8 cellular contexts compared by ENCODE assay signal in the genomic region with DNA sequence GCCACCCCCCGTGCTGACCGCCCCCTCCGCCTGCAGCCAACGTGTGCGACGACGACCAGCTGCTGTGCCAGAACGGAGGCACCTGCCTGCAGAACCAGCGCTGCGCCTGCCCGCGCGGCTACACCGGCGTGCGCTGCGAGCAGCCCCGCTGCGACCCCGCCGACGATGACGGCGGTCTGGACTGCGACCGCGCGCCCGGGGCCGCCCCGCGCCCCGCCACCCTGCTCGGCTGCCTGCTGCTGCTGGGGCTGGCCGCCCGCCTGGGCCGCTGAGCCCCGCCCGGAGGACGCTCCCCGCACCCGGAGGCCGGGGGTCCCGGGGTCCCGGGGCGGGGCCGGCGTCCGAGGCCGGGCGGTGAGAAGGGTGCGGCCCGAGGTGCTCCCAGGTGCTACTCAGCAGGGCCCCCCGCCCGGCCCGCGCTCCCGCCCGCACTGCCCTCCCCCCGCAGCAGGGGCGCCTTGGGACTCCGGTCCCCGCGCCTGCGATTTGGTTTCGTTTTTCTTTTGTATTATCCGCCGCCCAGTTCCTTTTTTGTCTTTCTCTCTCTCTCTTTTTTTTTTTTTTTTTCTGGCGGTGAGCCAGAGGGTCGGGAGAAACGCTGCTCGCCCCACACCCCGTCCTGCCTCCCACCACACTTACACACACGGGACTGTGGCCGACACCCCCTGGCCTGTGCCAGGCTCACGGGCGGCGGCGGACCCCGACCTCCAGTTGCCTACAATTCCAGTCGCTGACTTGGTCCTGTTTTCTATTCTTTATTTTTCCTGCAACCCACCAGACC.
A peak's percentile ranks its signal among the peaks of the same experiment; 100 is the strongest.
DNase-seq lines count a peak whose midpoint lies in the region; ATAC-seq lines count a peak whose summit lies in the region.

No MANE protein-coding gene starts in this region.

- DNase-seq in NCI-H2227 (lab: John Stamatoyannopoulos, UW; ENCODE audit: unreplicated experiment) (peak; percentile 27), NCI-H2227 treated with DMSO at 0.1 percent for 48 hours (lab: John Stamatoyannopoulos, UW) (no peak), NCI-H69 (lab: John Stamatoyannopoulos, UW) (peak; percentile 72), activated gamma-delta T cell treated with Interleukin-2 at 50 U/mL for 16 hours (peak; percentile 44), right cardiac atrium (peak in 2 of 3 donors; percentile 79 to 81)

- H3K4me3 ChIP-seq in right cardiac atrium (ENCODE audit: low read length): peak overlapping the region; percentile 91
- peak overlapping the region; percentile 65 to 76 (median 75) for H3K4me3 ChIP-seq in skeletal muscle tissue (ENCODE audit: low read length in 3 of 3)

- intact Hi-C loops in right cardiac atrium (cut with DNase I): loop anchor here in 1 of 4 donors (2.0 kb wide), 1 partner anchor 77 kb away; no protein-coding TSS in a partner anchor

- no peak overlapping the region for H3K27ac ChIP-seq in right cardiac atrium (ENCODE audit: low read length)
- H3K27ac ChIP-seq in skeletal muscle tissue (ENCODE audit: low read depth, low read length): no peak overlapping the region

- no peaks in the 10 kb centered on the region for H3K36me3 ChIP-seq in skeletal muscle tissue (ENCODE audit: control insufficient read depth in 3 of 3, insufficient read depth in 3 of 3, low read length in 3 of 3)

- no peak for ATAC-seq in right cardiac atrium
- ATAC-seq in HG02642 (IDR thresholded peaks at IDR 0.05; ENCODE audit: poor library complexity, unreplicated experiment): no peak
- ATAC-seq in GM21717 (IDR thresholded peaks at IDR 0.05; ENCODE audit: unreplicated experiment): no peak

- WGBS in right cardiac atrium: under 1% methylated on average over 81 of the region's 81 CpGs

- peak overlapping the region in 1 of 3 donors; percentile 64 for H3K9ac ChIP-seq in skeletal muscle tissue (ENCODE audit: low read depth in 1 of 3, low read length in 3 of 3)

- H3K4me1 ChIP-seq in right cardiac atrium (ENCODE audit: control insufficient read depth, insufficient read depth, low read length): no peaks in the 10 kb centered on the region
- peaks cover 0 to 16% (median 15%) of the 10 kb centered on the region in 3 donors for H3K4me1 ChIP-seq in skeletal muscle tissue (ENCODE audit: control insufficient read depth in 3 of 3, insufficient read depth in 3 of 3, low read length in 3 of 3)

- H3K27me3 ChIP-seq in right cardiac atrium (ENCODE audit: control insufficient read depth, insufficient read depth) (no peaks in the 10 kb centered on the region), skeletal muscle tissue (ENCODE audit: control insufficient read depth in 3 of 3, insufficient read depth in 3 of 3, low read length in 3 of 3) (peaks cover 25 to 52% (median 27%) of the 10 kb centered on the region in 3 donors)

- no peaks in the 10 kb centered on the region for H3K9me3 ChIP-seq in right cardiac atrium (ENCODE audit: control insufficient read depth, low read length)
- H3K9me3 ChIP-seq in skeletal muscle tissue (ENCODE audit: control insufficient read depth in 3 of 3, low read length in 3 of 3): no peaks in the 10 kb centered on the region
